ENCODE assay signal across 10 cellular contexts in genomic region chr19:35039881-35040456, GRCh38. TPM values are rescaled to one million over a fixed set of nuclear protein-coding genes. Genes with fewer than 3 reads are reported as not detected.
DNase-seq lines count a peak whose midpoint lies in the region; ATAC-seq and TF ChIP-seq lines count a peak whose summit lies in the region.
"Had no signal": no experiment of that assay in that cellular context is flagged by ENCODE, and none has a peak within 500 bp of the region (broad histone marks: within the 10 kb centered on the region; RNA-seq: fewer than 3 reads in every experiment).

No MANE protein-coding gene starts in this region.

- no peaks in the 10 kb centered on the region for H3K36me3 Mint-ChIP-seq in activated naive CD4-positive, alpha-beta T cell treated with anti-CD3 and anti-CD28 coated beads, Interleukin-2, amount 50 U/mL, for 24 hours
- peaks cover 15% of the 10 kb centered on the region for H3K36me3 Mint-ChIP-seq in central memory CD8-positive, alpha-beta T cell (ENCODE audit: insufficient read depth)
- H3K36me3 Mint-ChIP-seq in naive B cell (no peaks in the 10 kb centered on the region), type B pancreatic cell (no peaks in the 10 kb centered on the region)

- no peak for DNase-seq in activated naive CD4-positive, alpha-beta T cell treated with anti-CD3 and anti-CD28 coated beads, Interleukin-2, amount 50 U/mL, for 16 hours
- DNase-seq in central memory CD8-positive, alpha-beta T cell (ENCODE audit: low spot score in 2 of 2) = no peak
- DNase-seq in naive B cell = no peak
- DNase-seq in type B pancreatic cell (ENCODE audit: extremely low spot score, unreplicated experiment) = no peak
- DNase-seq in NCI-H1092 treated with DMSO at 0.1 percent for 48 hours (lab: John Stamatoyannopoulos, UW) = no peak
- DNase-seq in superior temporal gyrus (ENCODE audit: extremely low spot score) = no peak
- DNase-seq: IMR-90 had no signal

- peaks cover 25% of the 10 kb centered on the region for H3K4me1 Mint-ChIP-seq in activated naive CD4-positive, alpha-beta T cell treated with anti-CD3 and anti-CD28 coated beads, Interleukin-2, amount 50 U/mL, for 24 hours
- peaks cover 20% of the 10 kb centered on the region for H3K4me1 Mint-ChIP-seq in central memory CD8-positive, alpha-beta T cell
- H3K4me1 Mint-ChIP-seq in naive B cell (peaks cover 47 to 57% (median 52%) of the 10 kb centered on the region in 3 donors), type B pancreatic cell (ENCODE audit: unreplicated experiment) (peaks cover 20% of the 10 kb centered on the region)

- peak overlapping the region; percentile 82 for H3K4me3 Mint-ChIP-seq in activated naive CD4-positive, alpha-beta T cell treated with anti-CD3 and anti-CD28 coated beads, Interleukin-2, amount 50 U/mL, for 24 hours
- H3K4me3 Mint-ChIP-seq in central memory CD8-positive, alpha-beta T cell = peak overlapping the region; percentile 78
- H3K4me3 Mint-ChIP-seq in naive B cell = peak overlapping the region; percentile 65 to 96 (median 86)
- peak overlapping the region; percentile 70 for H3K4me3 Mint-ChIP-seq in type B pancreatic cell
- H3K4me3 Mint-ChIP-seq: activated T-helper 1 cell treated with anti-CD3 and anti-CD28 coated beads, Interleukin-12 subunit alpha, Interleukin-12 subunit beta, Interleukin-2, Interleukin-4 antibody, amounts not matched to agents 30 ng/mL and 10 ng/mL and 1 ng/mL, durations not matched to agents 14 hours and 24 hours and 36 hours had no signal

- no peak overlapping the region for H3K27ac Mint-ChIP-seq in activated naive CD4-positive, alpha-beta T cell treated with anti-CD3 and anti-CD28 coated beads, Interleukin-2, amount 50 U/mL, for 24 hours
- peak overlapping the region; percentile 44 for H3K27ac Mint-ChIP-seq in central memory CD8-positive, alpha-beta T cell (ENCODE audit: low read depth)
- H3K27ac Mint-ChIP-seq in naive B cell (peak overlapping the region; percentile 10 to 77 (median 51)), type B pancreatic cell (no peak overlapping the region)
- H3K27ac Mint-ChIP-seq: activated T-helper 1 cell treated with anti-CD3 and anti-CD28 coated beads, Interleukin-12 subunit alpha, Interleukin-12 subunit beta, Interleukin-2, Interleukin-4 antibody, amounts not matched to agents 30 ng/mL and 10 ng/mL and 1 ng/mL, durations not matched to agents 14 hours and 24 hours and 36 hours had no signal

- H3K27me3 Mint-ChIP-seq in activated naive CD4-positive, alpha-beta T cell treated with anti-CD3 and anti-CD28 coated beads, Interleukin-2, amount 50 U/mL, for 24 hours = no peaks in the 10 kb centered on the region
- no peaks in the 10 kb centered on the region for H3K27me3 Mint-ChIP-seq in central memory CD8-positive, alpha-beta T cell
- H3K27me3 Mint-ChIP-seq in naive B cell = peaks cover 0 to 38% (median 0%) of the 10 kb centered on the region in 3 donors
- H3K27me3 Mint-ChIP-seq in type B pancreatic cell = no peaks in the 10 kb centered on the region

- no peak for TF ChIP-seq CTCF in type B pancreatic cell (conservative IDR thresholded peaks at IDR 0.05)

- no peaks in the 10 kb centered on the region for H3K9me3 Mint-ChIP-seq in activated naive CD4-positive, alpha-beta T cell treated with anti-CD3 and anti-CD28 coated beads, Interleukin-2, amount 50 U/mL, for 24 hours
- no peaks in the 10 kb centered on the region for H3K9me3 Mint-ChIP-seq in central memory CD8-positive, alpha-beta T cell
- H3K9me3 Mint-ChIP-seq in naive B cell = no peaks in the 10 kb centered on the region
- no peaks in the 10 kb centered on the region for H3K9me3 Mint-ChIP-seq in type B pancreatic cell
- H3K9me3 Mint-ChIP-seq: activated T-helper 1 cell treated with anti-CD3 and anti-CD28 coated beads, Interleukin-12 subunit alpha, Interleukin-12 subunit beta, Interleukin-2, Interleukin-4 antibody, amounts not matched to agents 30 ng/mL and 10 ng/mL and 1 ng/mL, durations not matched to agents 14 hours and 24 hours and 36 hours had no signal

- no peak for ATAC-seq in central memory CD8-positive, alpha-beta T cell (replicated peaks; ENCODE audit: extremely low read depth, poor library complexity, severe bottlenecking)
- ATAC-seq in naive B cell (ENCODE audit: low read depth in 2 of 2) (peak in 1 of 2 donors; percentile 1), GM18498 (IDR thresholded peaks at IDR 0.05; ENCODE audit: unreplicated experiment) (no peak)

RNA-seq across cellular contexts. Expression of gene HPN, which starts 1.6 kb away (rescaled TPM):
- polyA plus RNA-seq in naive B cell (ENCODE audit: low read depth in 6 of 6) = not detected
- 15.1 and 17.1 TPM in 2 replicates for total RNA-seq in type B pancreatic cell (ENCODE audit: low replicate concordance)
- total RNA-seq: activated T-helper 1 cell treated with anti-CD3 and anti-CD28 coated beads, Interleukin-12 subunit alpha, Interleukin-12 subunit beta, Interleukin-2, Interleukin-4 antibody, amounts not matched to agents 30 ng/mL and 10 ng/mL and 1 ng/mL, durations not matched to agents 14 hours and 24 hours and 36 hours; IMR-90 had no signal
- polyA plus RNA-seq: IMR-90 had no signal

RNA-seq across cellular contexts. Expression of gene SCN1B, which starts 9.7 kb away (rescaled TPM):
- polyA plus RNA-seq in naive B cell (ENCODE audit: low read depth in 6 of 6) = under 1 TPM in 4 of 6 donors, not detected in 2; 0.06 to 0.36 (median 0.28) TPM
- total RNA-seq in type B pancreatic cell (ENCODE audit: low replicate concordance) = 0.88 and 1.1 TPM in 2 replicates

RNA-seq across cellular contexts. Expression of gene GRAMD1A, which starts 39.8 kb away (rescaled TPM):
- polyA plus RNA-seq in naive B cell (ENCODE audit: low read depth in 6 of 6) = 10 to 100 TPM; 10.4 to 29.3 (median 12.3) TPM
- total RNA-seq in type B pancreatic cell (ENCODE audit: low replicate concordance) = 35.2 and 79.6 TPM in 2 replicates

Comparison
In these comparisons a context has a peak if more than half of its experiments do, and no peak if none do; other contexts are left out.
1. H3K27ac Mint-ChIP-seq: peak in central memory CD8-positive, alpha-beta T cell (single experiment) and naive B cell (6 of 6); none in activated naive CD4-positive, alpha-beta T cell treated with anti-CD3 and anti-CD28 coated beads, Interleukin-2, amount 50 U/mL, for 24 hours (single experiment) and type B pancreatic cell (single experiment).
2. Peak in every context shown above with its lines, with median percentiles within 50 percentile points of each other: H3K4me3 Mint-ChIP-seq.